18 cellular contexts compared by ENCODE assay signal in the genomic region with DNA sequence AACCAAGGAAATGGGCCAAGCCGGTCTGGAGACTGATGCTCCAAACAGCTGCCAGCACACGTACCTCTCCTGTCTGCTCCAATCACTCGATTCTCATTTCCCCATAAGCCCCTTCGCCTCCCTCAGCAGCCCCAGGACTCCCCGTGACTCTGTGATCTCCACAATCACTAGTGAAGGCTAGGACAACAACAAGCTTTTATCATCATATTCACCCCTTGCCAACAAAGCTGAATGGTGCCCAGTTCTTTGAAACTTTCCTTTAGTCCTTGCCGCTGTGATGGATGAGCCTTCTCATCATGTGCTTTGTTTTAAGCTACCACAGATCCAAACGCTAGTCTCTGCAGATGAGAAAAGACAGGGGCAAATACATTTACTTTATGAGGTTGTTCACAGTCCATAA.
DNase-seq lines count a peak whose midpoint lies in the region; ATAC-seq lines count a peak whose summit lies in the region.
"Had no signal": no experiment of that assay in that cellular context is flagged by ENCODE, and none has a peak within 500 bp of the region (broad histone marks: within the 10 kb centered on the region; RNA-seq: fewer than 3 reads in every experiment).

No MANE protein-coding gene starts in this region.

- H3K27me3 Mint-ChIP-seq in activated CD4-positive, alpha-beta T cell treated with anti-CD3 and anti-CD28 coated beads for 36 hours: peaks cover 5% of the 10 kb centered on the region

- no peak overlapping the region for H3K4me3 Mint-ChIP-seq in activated CD4-positive, alpha-beta T cell treated with anti-CD3 and anti-CD28 coated beads for 36 hours
- H3K4me3 Mint-ChIP-seq: B cell; CD4-positive, CD25-positive, alpha-beta regulatory T cell; CD8-positive, alpha-beta T cell; GM23338; H9 had no signal

- POLR2A ChIA-PET in activated CD4-positive, alpha-beta T cell treated with anti-CD3 and anti-CD28 coated beads for 36 hours (lab: Charles Lee): no interaction called here

- intact Hi-C loops in activated CD4-positive, alpha-beta T cell treated with anti-CD3 and anti-CD28 coated beads for 36 hours (cut with DNase I, micrococcal nuclease): no loop called here

- no peaks in the 10 kb centered on the region for H3K9me3 Mint-ChIP-seq in activated CD4-positive, alpha-beta T cell treated with anti-CD3 and anti-CD28 coated beads for 36 hours (ENCODE audit: low read depth)
- H3K9me3 Mint-ChIP-seq: CD8-positive, alpha-beta T cell; GM23338 had no signal

- no peak overlapping the region for H3K27ac Mint-ChIP-seq in activated CD4-positive, alpha-beta T cell treated with anti-CD3 and anti-CD28 coated beads for 36 hours
- H3K27ac Mint-ChIP-seq: B cell; CD4-positive, CD25-positive, alpha-beta regulatory T cell; CD8-positive, alpha-beta T cell; GM23338; H9 had no signal

- peaks cover 6% of the 10 kb centered on the region for H3K4me1 Mint-ChIP-seq in activated CD4-positive, alpha-beta T cell treated with anti-CD3 and anti-CD28 coated beads for 36 hours
- H3K4me1 Mint-ChIP-seq: B cell, GM23338 had no signal

- DNase-seq in NCI-H69 (lab: John Stamatoyannopoulos, UW) (peak; percentile 16), globus pallidus (ENCODE audit: low spot score) (peak; percentile 40), pons (ENCODE audit: low spot score) (peak; percentile 77), COR-L47 (lab: John Stamatoyannopoulos, UW) (no peak)
- DNase-seq in activated CD4-positive, alpha-beta T cell treated with anti-CD3 and anti-CD28 coated beads for 36 hours: no peak
- DNase-seq: CD4-positive, CD25-positive, alpha-beta regulatory T cell; CD8-positive, alpha-beta T cell; DMS 273 treated with DMSO at 0.1 percent for 48 hours; DMS79; EL; GDM1; H9 had no signal

- CTCF ChIA-PET in activated CD4-positive, alpha-beta T cell treated with anti-CD3 and anti-CD28 coated beads for 36 hours (lab: Charles Lee): interaction anchor here (1.1 kb wide), 1 partner anchor 9 kb away, joined by 4 read pairs; no protein-coding TSS in a partner anchor

- no peak for ATAC-seq in HG02798 (IDR thresholded peaks at IDR 0.05; ENCODE audit: poor library complexity, unreplicated experiment)
- no peak for ATAC-seq in HG02623 (IDR thresholded peaks at IDR 0.05; ENCODE audit: unreplicated experiment)
- ATAC-seq in activated CD4-positive, alpha-beta T cell treated with anti-CD3 and anti-CD28 coated beads for 36 hours: no peak
- ATAC-seq: CD8-positive, alpha-beta T cell; GM12878; GM23338; HCT116 had no signal

- H3K36me3 Mint-ChIP-seq in activated CD4-positive, alpha-beta T cell treated with anti-CD3 and anti-CD28 coated beads for 36 hours (ENCODE audit: low read depth): no peaks in the 10 kb centered on the region
- H3K36me3 Mint-ChIP-seq: CD4-positive, CD25-positive, alpha-beta regulatory T cell; CD8-positive, alpha-beta T cell had no signal

Comparison
In these comparisons a context has a peak if more than half of its experiments do, and no peak if none do; other contexts are left out.
1. DNase-seq: peak in NCI-H69 (single experiment), globus pallidus (single experiment) and pons (single experiment); none in COR-L47 (single experiment) and activated CD4-positive, alpha-beta T cell treated with anti-CD3 and anti-CD28 coated beads for 36 hours (single experiment).